In genomic region chr5:138632900-138633489, GRCh38 we compare ENCODE assay signal across 1 cellular context.
A peak's percentile ranks its signal among the peaks of the same experiment; 100 is the strongest.
TF ChIP-seq lines count a peak whose summit lies in the region.

No MANE protein-coding gene starts in this region.

TF ChIP-seq in GM23338, 12 proteins besides CTCF, POLR2A, EP300 and RAD21 (continued from another document):
- TF ChIP-seq ZNF462 (CRISPR knock-in tag; IDR thresholded peaks at IDR 0.05) (no peak), ZNF331 (CRISPR knock-in tag; IDR thresholded peaks at IDR 0.05; ENCODE audit: low read depth) (no peak), JUNB (IDR thresholded peaks at IDR 0.05; ENCODE audit: unreplicated experiment) (no peak), POLR2AphosphoS5 (IDR thresholded peaks at IDR 0.05; ENCODE audit: low read depth) (no peak), NANOG (IDR thresholded peaks at IDR 0.05; ENCODE audit: borderline replicate concordance) (no peak), REST (IDR thresholded peaks at IDR 0.05; ENCODE audit: unreplicated experiment) (no peak), CREB1 (CRISPR knock-in tag; IDR thresholded peaks at IDR 0.05; ENCODE audit: low read depth) (peak; percentile 74), EZH2 (IDR thresholded peaks at IDR 0.05; ENCODE audit: low read depth, unreplicated experiment) (no peak), ZNF114 (CRISPR knock-in tag; IDR thresholded peaks at IDR 0.05) (peak; percentile 77; the same call in 1 of the 2 replicates)
